Comparison of ENCODE assay signal across 8 cellular contexts in the genomic region with DNA sequence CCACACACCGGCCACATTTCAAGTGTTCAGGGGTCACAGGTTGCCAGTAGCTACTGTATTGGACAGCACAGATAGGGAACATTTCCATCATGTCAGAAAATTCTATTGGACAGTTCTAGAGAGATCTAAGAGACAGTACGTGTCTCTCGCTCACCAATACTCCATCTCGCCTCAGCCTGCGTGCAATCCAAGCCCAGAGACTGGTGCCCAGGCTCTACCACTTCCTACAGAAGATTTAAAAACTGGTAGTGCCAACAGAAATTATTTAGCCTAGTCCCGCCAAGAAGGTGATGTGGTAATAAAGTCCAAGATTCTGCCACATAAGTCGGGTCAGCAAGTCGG. TPM values are rescaled to one million over a fixed set of nuclear protein-coding genes. Genes with fewer than 3 reads are reported as not detected.
DNase-seq lines count a peak whose midpoint lies in the region; ATAC-seq, FAIRE-seq and TF ChIP-seq lines count a peak whose summit lies in the region.

No MANE protein-coding gene starts in this region.

- intact Hi-C loops in endothelial cell of umbilical vein (cut with micrococcal nuclease), result loop anchor here (1.0 to 2.0 kb wide), 5 partner anchors 18 to 258 kb away; partner anchors contain the start of gene SNX24

- CTCF ChIA-PET in endothelial cell of umbilical vein (lab: Charles Lee), result interaction anchor here (1.0 to 3.5 kb wide), 4 partner anchors 13 to 72 kb away, joined by 3 to 34 read pairs (median 3); no protein-coding TSS in a partner anchor

- H3K4me3 Mint-ChIP-seq in GM23338, result peak overlapping the region; percentile 98

- peak overlapping the region; percentile 47; the same call in 1 of the 2 replicates for H3K27ac Mint-ChIP-seq in GM23338

- no peaks in the 10 kb centered on the region for H3K9me1 ChIP-seq in endothelial cell of umbilical vein (replicated peaks; ENCODE audit: control insufficient read depth, extremely low read depth, insufficient read depth, low read length)

- dilution Hi-C loops in endothelial cell of umbilical vein (cut with MboI; ENCODE audit: extremely low pct_ligation_motif_present, low sequenced_read_pairs), result no loop called here

- no peak for FAIRE-seq in endothelial cell of umbilical vein (lab: Jason Lieb, UNC)

- H3K9me2 ChIP-seq in GM23338 (ENCODE audit: insufficient read depth), result no peaks in the 10 kb centered on the region

- H3K9me3 ChIP-seq in endothelial cell of umbilical vein (replicated peaks; ENCODE audit: control insufficient read depth, insufficient read depth, low read length) (no peaks in the 10 kb centered on the region), neuron (ENCODE audit: low read length) (peaks cover 3% of the 10 kb centered on the region)

- no peaks in the 10 kb centered on the region for H3K9me3 Mint-ChIP-seq in GM23338

- H2AFZ ChIP-seq in GM23338, result peak overlapping the region; percentile 93; the same call in 1 of the 2 replicates
- H2AFZ ChIP-seq in endothelial cell of umbilical vein (ENCODE audit: low read depth, low read length), result peak overlapping the region; percentile 97
- H2AFZ ChIP-seq in neuron (ENCODE audit: low read depth, low read length), result peak overlapping the region; percentile 44

- BruUV-seq in endothelial cell of umbilical vein (replicated peaks; lab: Mats Ljungman, UMichigan), result TSS peak; percentile 45

- H3K79me2 ChIP-seq in GM23338 (replicated peaks; ENCODE audit: insufficient read depth), result peaks cover 40% of the 10 kb centered on the region
- H3K79me2 ChIP-seq in endothelial cell of umbilical vein (ENCODE audit: control insufficient read depth, insufficient read depth, low read length), result peaks cover 34% of the 10 kb centered on the region

- DNase-seq in GM12865 (ENCODE audit: low read depth) (no peak), GM23338 (ENCODE audit: low spot score) (no peak), NB4 (ENCODE audit: low read depth) (no peak), endothelial cell of umbilical vein (ENCODE audit: low read depth, low spot score) (no peak), NCI-H1417 treated with DMSO at 0.1 percent for 48 hours (lab: John Stamatoyannopoulos, UW) (no peak), NCI-H1092 treated with DMSO at 0.1 percent for 48 hours (lab: John Stamatoyannopoulos, UW) (no peak), inferior parietal cortex (ENCODE audit: extremely low spot score) (no peak)

- TF ChIP-seq CTCF in GM12865 (IDR thresholded peaks at IDR 0.05; ENCODE audit: insufficient read depth, low read depth, low read length, missing control alignments) (no peak), GM23338 (conservative IDR thresholded peaks at IDR 0.05; ENCODE audit: low read depth in 2 of 2) (no peak), NB4 (IDR thresholded peaks at IDR 0.05; ENCODE audit: low read depth, low read length) (no peak), endothelial cell of umbilical vein (IDR thresholded peaks at IDR 0.05; ENCODE audit: extremely low read depth in 1 of 2, insufficient read depth in 1 of 2, low read depth in 1 of 2, low read length in 2 of 2) (no peak)

- peaks cover 5% of the 10 kb centered on the region for H3K27me3 Mint-ChIP-seq in GM23338 (ENCODE audit: insufficient read depth, low read depth, poor library complexity)

- H3K27me3 ChIP-seq in GM23338 (ENCODE audit: insufficient read depth), result no peaks in the 10 kb centered on the region
- peaks cover 2 to 7% of the 10 kb centered on the region in 2 experiments for H3K27me3 ChIP-seq in endothelial cell of umbilical vein (ENCODE audit: control insufficient read depth in 2 of 2, insufficient read depth in 2 of 2, low read length in 2 of 2)
- peaks cover 9% of the 10 kb centered on the region for H3K27me3 ChIP-seq in neuron (ENCODE audit: insufficient read depth, low read length)

- peak overlapping the region; percentile 12 for H3K9ac ChIP-seq in endothelial cell of umbilical vein (replicated peaks; ENCODE audit: extremely low read depth, insufficient read depth, low read length)

- peaks cover 14% of the 10 kb centered on the region for H3K4me1 Mint-ChIP-seq in GM23338

- no peaks in the 10 kb centered on the region; the same call in 2 of the 3 replicates for H3K36me3 Mint-ChIP-seq in GM23338 (ENCODE audit: low read depth)

- peaks cover 14% of the 10 kb centered on the region for H3K4me1 ChIP-seq in GM23338 (ENCODE audit: insufficient read depth)
- peaks cover 18% of the 10 kb centered on the region for H3K4me1 ChIP-seq in endothelial cell of umbilical vein (ENCODE audit: control insufficient read depth, extremely low read depth, insufficient read depth, low read length)
- H3K4me1 ChIP-seq in neuron (ENCODE audit: insufficient read depth, low read length), result peaks cover 13% of the 10 kb centered on the region

- H3K27ac ChIP-seq in GM23338 (ENCODE audit: low read depth) (no peak overlapping the region), endothelial cell of umbilical vein (ENCODE audit: insufficient read depth, low read depth, low read length) (no peak overlapping the region)

- no peaks in the 10 kb centered on the region for H3F3A ChIP-seq in GM23338 (replicated peaks; ENCODE audit: low read depth)

- H4K20me1 ChIP-seq in GM23338 (replicated peaks; ENCODE audit: insufficient read depth), result peaks cover 2% of the 10 kb centered on the region; the same call in 1 of the 2 replicates
- no peaks in the 10 kb centered on the region for H4K20me1 ChIP-seq in endothelial cell of umbilical vein (replicated peaks; ENCODE audit: control insufficient read depth, extremely low read depth, insufficient read depth, low read length)

- peak overlapping the region; percentile 89 for H3K4me2 ChIP-seq in GM23338
- H3K4me2 ChIP-seq in endothelial cell of umbilical vein (ENCODE audit: insufficient read depth, low read length), result peak overlapping the region; percentile 80

- POLR2A ChIA-PET in endothelial cell of umbilical vein (lab: Charles Lee), result no interaction called here

- peak; percentile 28 for ATAC-seq in GM23338

- H3K36me3 ChIP-seq in GM23338 (ENCODE audit: insufficient read depth), result no peaks in the 10 kb centered on the region
- H3K36me3 ChIP-seq in endothelial cell of umbilical vein (ENCODE audit: control insufficient read depth in 2 of 2, extremely low read depth in 1 of 2, insufficient read depth in 2 of 2, low read length in 2 of 2), result no peaks in the 10 kb centered on the region
- H3K36me3 ChIP-seq in neuron (ENCODE audit: insufficient read depth, low read length), result no peaks in the 10 kb centered on the region

- TF ChIP-seq POLR2A in NB4 (IDR thresholded peaks at IDR 0.05; ENCODE audit: extremely low read depth, insufficient read length) (no peak), endothelial cell of umbilical vein (IDR thresholded peaks at IDR 0.05; ENCODE audit: low read depth, low read length) (no peak)

- peak overlapping the region; percentile 67 for H3K4me3 ChIP-seq in GM12865 (ENCODE audit: low read depth, low read length)
- peak overlapping the region; percentile 97 for H3K4me3 ChIP-seq in GM23338
- peak overlapping the region; percentile 42 for H3K4me3 ChIP-seq in NB4 (ENCODE audit: low read depth, low read length)
- H3K4me3 ChIP-seq in endothelial cell of umbilical vein (replicated peaks in 1 of 3; ENCODE audit: insufficient read depth in 1 of 3, low read depth in 1 of 3, low read length in 3 of 3), result peak overlapping the region; percentile 49 to 84 (median 63)
- peak overlapping the region; percentile 92 for H3K4me3 ChIP-seq in neuron (ENCODE audit: low read length)

TF ChIP-seq in GM23338, 12 proteins besides CTCF, POLR2A, EP300 and RAD21 (continues in another document):
- TF ChIP-seq CREB1 (CRISPR knock-in tag; IDR thresholded peaks at IDR 0.05; ENCODE audit: low read depth) (no peak), EZH2phosphoT487 (IDR thresholded peaks at IDR 0.05; ENCODE audit: unreplicated experiment) (no peak), STAT1 (IDR thresholded peaks at IDR 0.05; ENCODE audit: unreplicated experiment) (no peak), ZNF114 (CRISPR knock-in tag; IDR thresholded peaks at IDR 0.05) (no peak), POLR2AphosphoS5 (IDR thresholded peaks at IDR 0.05; ENCODE audit: low read depth) (no peak), ZNF331 (CRISPR knock-in tag; IDR thresholded peaks at IDR 0.05; ENCODE audit: low read depth) (no peak), JUNB (IDR thresholded peaks at IDR 0.05; ENCODE audit: unreplicated experiment) (no peak)

TF ChIP-seq in endothelial cell of umbilical vein, 7 proteins besides CTCF, POLR2A, EP300 and RAD21:
- TF ChIP-seq MYC (IDR thresholded peaks at IDR 0.05; ENCODE audit: low read depth, low read length) (no peak), EZH2 (IDR thresholded peaks at IDR 0.05; ENCODE audit: borderline replicate concordance, low read depth, low read length, severe bottlenecking) (no peak), POLR2AphosphoS5 (IDR thresholded peaks at IDR 0.05; ENCODE audit: insufficient read depth, low read depth, low read length) (no peak), JUN (IDR thresholded peaks at IDR 0.05; ENCODE audit: borderline replicate concordance, insufficient read depth, insufficient read length, low read depth) (no peak), FOS (IDR thresholded peaks at IDR 0.05; ENCODE audit: borderline replicate concordance, insufficient read depth, low read length) (no peak), GATA2 (IDR thresholded peaks at IDR 0.05; ENCODE audit: insufficient read depth, insufficient read length, low read depth, low read length) (no peak)
- TF ChIP-seq, protein P1, sequence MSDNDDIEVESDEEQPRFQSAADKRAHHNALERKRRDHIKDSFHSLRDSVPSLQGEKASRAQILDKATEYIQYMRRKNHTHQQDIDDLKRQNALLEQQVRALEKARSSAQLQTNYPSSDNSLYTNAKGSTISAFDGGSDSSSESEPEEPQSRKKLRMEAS (IDR thresholded peaks at IDR 0.05; ENCODE audit: insufficient read depth, insufficient read length), result no peak

RNA-seq across cellular contexts. Expression of gene SNX2, which starts 0.4 kb away (rescaled TPM):
- 67.8 and 70.2 TPM in 2 replicates for total RNA-seq in GM23338 (2014; rRNA removed; shearing (Covaris generic))
- polyA plus RNA-seq in GM23338 (2016; fragmentation: Nextera tagmentation; extraction: Ambion mirVana) (37.2 and 50.8 TPM in 2 replicates), endothelial cell of umbilical vein (14.4 and 22.3 TPM in 2 replicates)
- 46.3 and 51.2 TPM in 2 replicates for total RNA-seq in endothelial cell of umbilical vein
- polyA plus RNA-seq in endothelial cell of umbilical vein (2011; cell fraction: cytosol; rRNA removed), result 30.7 and 31.5 TPM in 2 replicates
- 14.4 and 18.6 TPM in 2 replicates for polyA plus RNA-seq in endothelial cell of umbilical vein (2011; cell fraction: nucleus; rRNA removed)
- 48.8 and 62.0 TPM in 2 replicates for polyA plus RNA-seq in endothelial cell of umbilical vein (2012)
- polyA minus RNA-seq in endothelial cell of umbilical vein, result 29.1 and 30.5 TPM in 2 replicates
- 58.7 TPM for polyA minus RNA-seq in endothelial cell of umbilical vein (2011; cell fraction: cytosol; rRNA and poly(A)+ RNA removed)
- polyA minus RNA-seq in endothelial cell of umbilical vein (2011; cell fraction: nucleus; rRNA and poly(A)+ RNA removed), result 32.7 and 45.2 TPM in 2 replicates

Comparison
In these comparisons a context has a peak if more than half of its experiments do, and no peak if none do; other contexts are left out.
1. H3K4me3 ChIP-seq: peak in every context shown above with its lines; median percentile 97 in GM23338; 92 in neuron; 67 in GM12865; 63 in endothelial cell of umbilical vein; 42 in NB4.
2. H2AFZ ChIP-seq: peak in every context shown above with its lines; median percentile 97 in endothelial cell of umbilical vein; 93 in GM23338; 44 in neuron.